ENCODE assay signal across 9 cellular contexts in genomic region chr4:76831475-76832390, GRCh38.
DNase-seq lines count a peak whose midpoint lies in the region; ATAC-seq lines count a peak whose summit lies in the region.
"Had no signal": no experiment of that assay in that cellular context is flagged by ENCODE, and none has a peak within 500 bp of the region (broad histone marks: within the 10 kb centered on the region; RNA-seq: fewer than 3 reads in every experiment).

No MANE protein-coding gene starts in this region.

- peak overlapping the region; percentile 96 to 99 for H3K18ac ChIP-seq in mesenchymal stem cell (ENCODE audit: low read depth in 1 of 2, low read length in 2 of 2)

- CTCF ChIA-PET in naive thymus-derived CD4-positive, alpha-beta T cell (lab: Charles Lee), result no interaction called here

- H3K9me3 ChIP-seq in mesenchymal stem cell (ENCODE audit: control insufficient read depth, low read length), result no peaks in the 10 kb centered on the region
- no peaks in the 10 kb centered on the region for H3K9me3 ChIP-seq in naive thymus-derived CD4-positive, alpha-beta T cell (ENCODE audit: control insufficient read depth in 2 of 3, low read length in 3 of 3)

- WGBS in mesenchymal stem cell, result 34% methylated on average over 9 of the region's 9 CpGs

- H4K8ac ChIP-seq in mesenchymal stem cell (ENCODE audit: low read length), result peak overlapping the region; percentile 100

- peak overlapping the region; percentile 97 to 100 for H2BK12ac ChIP-seq in mesenchymal stem cell (ENCODE audit: low read length in 2 of 2)

- H3K4me3 Mint-ChIP-seq in naive thymus-derived CD4-positive, alpha-beta T cell, result no peak overlapping the region

- H3K4me1 Mint-ChIP-seq in naive thymus-derived CD4-positive, alpha-beta T cell, result peaks cover 0 to 3% (median 0%) of the 10 kb centered on the region in 7 donors

- H3K9me3 Mint-ChIP-seq in naive thymus-derived CD4-positive, alpha-beta T cell, result peaks cover 0 to 2% (median 0%) of the 10 kb centered on the region in 11 donors

- H3K14ac ChIP-seq in mesenchymal stem cell (ENCODE audit: low read length in 2 of 2), result peak overlapping the region in 1 of 2 experiments; percentile 76

- no peak for ATAC-seq in naive thymus-derived CD4-positive, alpha-beta T cell
- ATAC-seq in HG02678 (IDR thresholded peaks at IDR 0.05; ENCODE audit: unreplicated experiment) (no peak), HG02938 (IDR thresholded peaks at IDR 0.05; ENCODE audit: unreplicated experiment) (no peak)

- intact Hi-C loops in naive thymus-derived CD4-positive, alpha-beta T cell (cut with micrococcal nuclease), result no loop called here

- H3K27ac Mint-ChIP-seq in naive thymus-derived CD4-positive, alpha-beta T cell, result no peak overlapping the region

- peaks cover 0 to 9% (median 4%) of the 10 kb centered on the region in 5 donors for H3K27me3 Mint-ChIP-seq in naive thymus-derived CD4-positive, alpha-beta T cell

- no peaks in the 10 kb centered on the region for H3K79me1 ChIP-seq in mesenchymal stem cell (replicated peaks; ENCODE audit: low read length, poor library complexity, severe bottlenecking)

- DNase-seq in HT-29 (ENCODE audit: low spot score) (peak; percentile 28), dermis blood vessel endothelial cell (peak; percentile 55), mesenchymal stem cell (peak; percentile 82), pons (ENCODE audit: low spot score) (no peak)
- no peak for DNase-seq in naive thymus-derived CD4-positive, alpha-beta T cell
- DNase-seq: DND-41 had no signal

- no peaks in the 10 kb centered on the region for H3K36me3 ChIP-seq in mesenchymal stem cell (ENCODE audit: control insufficient read depth in 1 of 2, insufficient read depth in 2 of 2, low read depth in 1 of 2, low read length in 2 of 2)
- H3K36me3 ChIP-seq in naive thymus-derived CD4-positive, alpha-beta T cell (ENCODE audit: control insufficient read depth in 2 of 3, insufficient read depth in 3 of 3, low read length in 3 of 3), result no peaks in the 10 kb centered on the region

- H3K27me3 ChIP-seq in mesenchymal stem cell (ENCODE audit: control insufficient read depth in 1 of 2, insufficient read depth in 1 of 2, low read length in 2 of 2), result no peaks in the 10 kb centered on the region
- H3K27me3 ChIP-seq in naive thymus-derived CD4-positive, alpha-beta T cell (ENCODE audit: control insufficient read depth in 2 of 2, insufficient read depth in 2 of 2, low read length in 2 of 2), result no peaks in the 10 kb centered on the region

- no peak overlapping the region for H3K4me2 ChIP-seq in mesenchymal stem cell (ENCODE audit: low read length, poor library complexity, severe bottlenecking)

- H3K9ac ChIP-seq in mesenchymal stem cell (ENCODE audit: low read length), result peak overlapping the region; percentile 64

- H3K36me3 Mint-ChIP-seq in naive thymus-derived CD4-positive, alpha-beta T cell, result no peaks in the 10 kb centered on the region

- H3K4me1 ChIP-seq in mesenchymal stem cell (ENCODE audit: control insufficient read depth, insufficient read depth, low read depth, low read length), result peaks cover 11% of the 10 kb centered on the region
- H3K4me1 ChIP-seq in naive thymus-derived CD4-positive, alpha-beta T cell (ENCODE audit: control insufficient read depth in 2 of 2, insufficient read depth in 2 of 2, low read length in 2 of 2), result no peaks in the 10 kb centered on the region

- peak overlapping the region; percentile 3 for H2AFZ ChIP-seq in mesenchymal stem cell (ENCODE audit: low read depth, low read length)

- peak overlapping the region; percentile 99 for H2BK120ac ChIP-seq in mesenchymal stem cell (ENCODE audit: low read depth, low read length)

- peak overlapping the region; percentile 98 for H4K91ac ChIP-seq in mesenchymal stem cell (ENCODE audit: low read length)

- no peak overlapping the region for H3K23ac ChIP-seq in mesenchymal stem cell (ENCODE audit: low read length in 2 of 2)

- no peak overlapping the region for H2BK5ac ChIP-seq in mesenchymal stem cell (ENCODE audit: low read depth, low read length, poor library complexity, severe bottlenecking)

- H3K27ac ChIP-seq in mesenchymal stem cell (ENCODE audit: low read length, poor library complexity, severe bottlenecking) (peak overlapping the region; percentile 78), temporal lobe (ENCODE audit: low read depth, low read length) (peak overlapping the region; percentile 65)
- H3K27ac ChIP-seq in naive thymus-derived CD4-positive, alpha-beta T cell (ENCODE audit: low read depth, low read length), result no peak overlapping the region

- peak overlapping the region; percentile 97 for H2BK15ac ChIP-seq in mesenchymal stem cell (ENCODE audit: low read depth, poor library complexity, severe bottlenecking)

- POLR2A ChIA-PET in naive thymus-derived CD4-positive, alpha-beta T cell (lab: Charles Lee), result no interaction called here

- H3K4ac ChIP-seq in mesenchymal stem cell (ENCODE audit: low read depth in 1 of 2, low read length in 2 of 2), result peak overlapping the region; percentile 96

- H3K4me3 ChIP-seq in mesenchymal stem cell (ENCODE audit: insufficient read depth in 1 of 2, low read depth in 1 of 2, low read length in 2 of 2), result peak overlapping the region in 1 of 2 experiments; percentile 20
- no peak overlapping the region for H3K4me3 ChIP-seq in naive thymus-derived CD4-positive, alpha-beta T cell (ENCODE audit: low read length)

- no peak overlapping the region for H2AK5ac ChIP-seq in mesenchymal stem cell (ENCODE audit: low read length, severe bottlenecking)

Comparison
In these comparisons a context has a peak if more than half of its experiments do, and no peak if none do; other contexts are left out.
1. DNase-seq: peak in HT-29 (single experiment), dermis blood vessel endothelial cell (single experiment) and mesenchymal stem cell (single experiment); none in pons (single experiment) and naive thymus-derived CD4-positive, alpha-beta T cell (0 of 9).